ENCODE assay signal across 21 cellular contexts in the genomic region with DNA sequence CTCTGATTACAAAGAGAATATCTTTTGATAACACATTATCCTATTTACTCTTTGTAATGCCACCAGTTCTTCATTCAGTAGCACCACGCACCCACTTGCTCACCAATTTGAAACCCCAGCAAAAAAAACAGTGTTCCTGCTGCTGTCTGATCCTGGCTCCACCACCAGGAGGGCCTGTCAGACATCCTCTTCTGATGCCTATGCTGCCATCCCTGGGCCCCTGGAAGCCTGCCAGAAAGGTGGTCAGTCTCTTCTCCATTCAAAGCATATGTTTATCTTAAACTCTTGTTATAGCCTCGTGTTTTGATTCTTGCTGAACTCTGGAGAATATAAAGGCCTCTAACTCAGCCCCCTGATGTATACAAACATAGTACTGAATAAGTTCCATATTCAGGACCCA.
"Had no signal": no experiment of that assay in that cellular context is flagged by ENCODE, and none has a peak within 500 bp of the region (broad histone marks: within the 10 kb centered on the region; RNA-seq: fewer than 3 reads in every experiment).

No MANE protein-coding gene starts in this region.

- H3K27me3 ChIP-seq: adrenal gland, Peyer's patch had no signal

- DNase-seq: activated CD4-positive, alpha-beta T cell treated with anti-CD3 and anti-CD28 coated beads for 48 hours; activated CD4-positive, alpha-beta T cell treated with anti-CD3 and anti-CD28 coated beads, Interleukin-2, amount 50 U/mL, for 4 hours; activated CD4-positive, CD25-positive, alpha-beta regulatory T cell treated with anti-CD3 and anti-CD28 coated beads, Interleukin-2, amount 50 U/mL, for 72 hours; activated CD8-positive, alpha-beta memory T cell treated with anti-CD3 and anti-CD28 coated beads, Interleukin-2, amount 50 U/mL, for 48 hours; activated CD8-positive, alpha-beta T cell treated with anti-CD3 and anti-CD28 coated beads, Interleukin-2, amount 10 ng/mL, durations not matched to agents 7 days and 5 days; activated naive CD4-positive, alpha-beta T cell treated with anti-CD3 and anti-CD28 coated beads, Interleukin-2, amount 50 U/mL, for 16 hours; activated naive CD8-positive, alpha-beta T cell treated with anti-CD3 and anti-CD28 coated beads, Interleukin-2, amount 10 ng/mL, durations not matched to agents 7 days and 5 days; activated T-cell treated with anti-CD3 and anti-CD28 coated beads, Interleukin-2, amount 50 U/mL, for 1 hour; adrenal gland; Kasumi-1; KBM-7; NCI-H1417; NCI-H1930; NCI-H2171; NCI-H345; NCI-H510A; NCI-H774; Peyer's patch; SHP77 had no signal

- H3K9me3 ChIP-seq: adrenal gland, Peyer's patch had no signal

- H3K4me3 ChIP-seq: adrenal gland, Peyer's patch had no signal

- H3K9me3 Mint-ChIP-seq: activated naive CD8-positive, alpha-beta T cell treated with anti-CD3 and anti-CD28 coated beads, Interleukin-2, amount 10 ng/mL, durations not matched to agents 7 days and 5 days; T-helper 1 cell treated with Interleukin-12 subunit alpha and Interleukin-12 subunit beta and Interleukin-4 antibody, amounts not matched to agents 30 μg/mL and 1 μg/mL, for 36 hours; WTC11 had no signal

- H3K4me1 ChIP-seq: adrenal gland, Peyer's patch had no signal

- H3K4me1 Mint-ChIP-seq: activated naive CD8-positive, alpha-beta T cell treated with anti-CD3 and anti-CD28 coated beads, Interleukin-2, amount 10 ng/mL, durations not matched to agents 7 days and 5 days had no signal

- H3K36me3 Mint-ChIP-seq: activated naive CD8-positive, alpha-beta T cell treated with anti-CD3 and anti-CD28 coated beads, Interleukin-2, amount 10 ng/mL, durations not matched to agents 7 days and 5 days; WTC11 had no signal

- H3K4me3 Mint-ChIP-seq: activated CD8-positive, alpha-beta T cell treated with anti-CD3 and anti-CD28 coated beads, Interleukin-2, amount 10 ng/mL, durations not matched to agents 7 days and 5 days; activated naive CD8-positive, alpha-beta T cell treated with anti-CD3 and anti-CD28 coated beads, Interleukin-2, amount 10 ng/mL, durations not matched to agents 7 days and 5 days; T-helper 1 cell treated with Interleukin-12 subunit alpha and Interleukin-12 subunit beta and Interleukin-4 antibody, amounts not matched to agents 30 μg/mL and 1 μg/mL, for 36 hours; WTC11 had no signal

- ATAC-seq: activated CD8-positive, alpha-beta T cell treated with anti-CD3 and anti-CD28 coated beads, Interleukin-2, amount 10 ng/mL, durations not matched to agents 7 days and 5 days; WTC11 had no signal

- H3K27ac Mint-ChIP-seq: activated CD8-positive, alpha-beta T cell treated with anti-CD3 and anti-CD28 coated beads, Interleukin-2, amount 10 ng/mL, durations not matched to agents 7 days and 5 days; activated naive CD8-positive, alpha-beta T cell treated with anti-CD3 and anti-CD28 coated beads, Interleukin-2, amount 10 ng/mL, durations not matched to agents 7 days and 5 days; T-helper 1 cell treated with Interleukin-12 subunit alpha and Interleukin-12 subunit beta and Interleukin-4 antibody, amounts not matched to agents 30 μg/mL and 1 μg/mL, for 36 hours; WTC11 had no signal

- H3K36me3 ChIP-seq: adrenal gland, Peyer's patch had no signal

- H3K27ac ChIP-seq: adrenal gland, Peyer's patch had no signal

- H3K27me3 Mint-ChIP-seq: activated naive CD8-positive, alpha-beta T cell treated with anti-CD3 and anti-CD28 coated beads, Interleukin-2, amount 10 ng/mL, durations not matched to agents 7 days and 5 days had no signal
